In the genomic region with DNA sequence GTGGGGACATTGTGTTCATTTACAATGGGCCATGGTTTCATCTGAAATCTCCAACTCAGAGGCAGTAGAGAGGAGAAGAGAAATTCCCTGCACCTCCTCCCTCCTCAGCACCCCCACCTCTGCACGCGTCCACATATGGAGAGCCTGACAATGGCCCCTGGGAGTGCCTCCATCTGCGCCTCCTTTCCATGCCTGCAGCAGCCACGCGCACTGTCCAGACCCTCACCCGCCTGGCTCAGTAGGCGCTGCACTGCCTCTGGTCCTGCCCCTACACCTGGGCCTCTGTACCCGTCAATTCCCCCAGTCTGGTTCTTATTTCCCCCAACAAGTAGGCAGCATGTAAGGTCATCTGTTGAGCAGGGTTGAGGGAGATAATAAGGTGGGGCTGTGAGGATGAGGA, we compare ENCODE assay signal across 31 cellular contexts.
"Had no signal": no experiment of that assay in that cellular context is flagged by ENCODE, and none has a peak within 500 bp of the region (broad histone marks: within the 10 kb centered on the region; RNA-seq: fewer than 3 reads in every experiment).

No MANE protein-coding gene starts in this region.

- H3K4me3 Mint-ChIP-seq: activated B cell treated with CpG ODN at 0.5 μM for 24 hours; activated CD4-positive, alpha-beta memory T cell treated with anti-CD3 and anti-CD28 coated beads for 36 hours; activated CD4-positive, alpha-beta T cell treated with anti-CD3 and anti-CD28 coated beads, Interleukin-2, amount 10 ng/mL, durations not matched to agents 24 days and 14 days; activated CD8-positive, alpha-beta T cell treated with anti-CD3 and anti-CD28 coated beads for 36 hours; activated naive CD4-positive, alpha-beta T cell treated with anti-CD3 and anti-CD28 coated beads for 36 hours; activated naive CD8-positive, alpha-beta T cell treated with anti-CD3 and anti-CD28 coated beads for 36 hours; activated T-cell treated with anti-CD3 and anti-CD28 coated beads, Interleukin-2, amount 50 U/mL, for 4 hours; activated T-cell treated with anti-CD3 and anti-CD28 coated beads, Interleukin-2, amount 50 U/mL, for 72 hours; activated T-helper 1 cell treated with anti-CD3 and anti-CD28 coated beads, Interleukin-12 subunit alpha, Interleukin-12 subunit beta, Interleukin-2, Interleukin-4 antibody, amounts not matched to agents 30 ng/mL and 10 ng/mL and 1 ng/mL, durations not matched to agents 14 hours and 24 hours and 36 hours; activated T-helper 17 cell treated with anti-CD3 and anti-CD28 coated beads, Interleukin-2, amount 50 U/mL, for 72 hours; T-helper 1 cell treated with Interleukin-12 subunit alpha and Interleukin-12 subunit beta and Interleukin-4 antibody, amounts not matched to agents 30 μg/mL and 1 μg/mL, for 36 hours; T-helper 2 cell treated with Interferon-gamma antibody and Interleukin-4, amounts not matched to agents 5 μg/mL and 100 μg/mL, for 36 hours had no signal

- H3K4me3 ChIP-seq: adrenal gland, body of pancreas, breast epithelium had no signal

- ATAC-seq: body of pancreas had no signal

- H3K4me1 ChIP-seq: adrenal gland, breast epithelium had no signal

- H3K27ac Mint-ChIP-seq: activated B cell treated with CpG ODN at 0.5 μM for 24 hours; activated CD4-positive, alpha-beta memory T cell treated with anti-CD3 and anti-CD28 coated beads for 36 hours; activated CD4-positive, alpha-beta T cell treated with anti-CD3 and anti-CD28 coated beads, Interleukin-2, amount 10 ng/mL, durations not matched to agents 24 days and 14 days; activated CD8-positive, alpha-beta T cell treated with anti-CD3 and anti-CD28 coated beads for 36 hours; activated naive CD4-positive, alpha-beta T cell treated with anti-CD3 and anti-CD28 coated beads for 36 hours; activated naive CD4-positive, alpha-beta T cell treated with anti-CD3 and anti-CD28 coated beads, Interleukin-2, amount 50 U/mL, for 72 hours; activated naive CD8-positive, alpha-beta T cell treated with anti-CD3 and anti-CD28 coated beads for 36 hours; activated T-cell treated with anti-CD3 and anti-CD28 coated beads, Interleukin-2, amount 50 U/mL, for 72 hours; activated T-helper 1 cell treated with anti-CD3 and anti-CD28 coated beads, Interleukin-12 subunit alpha, Interleukin-12 subunit beta, Interleukin-2, Interleukin-4 antibody, amounts not matched to agents 30 ng/mL and 10 ng/mL and 1 ng/mL, durations not matched to agents 14 hours and 24 hours and 36 hours; activated T-helper 17 cell treated with anti-CD3 and anti-CD28 coated beads, Interleukin-2, amount 50 U/mL, for 72 hours; T-helper 1 cell treated with Interleukin-12 subunit alpha and Interleukin-12 subunit beta and Interleukin-4 antibody, amounts not matched to agents 30 μg/mL and 1 μg/mL, for 36 hours; T-helper 2 cell treated with Interferon-gamma antibody and Interleukin-4, amounts not matched to agents 5 μg/mL and 100 μg/mL, for 36 hours had no signal

- H3K27me3 ChIP-seq: adrenal gland, body of pancreas, brain microvascular endothelial cell, breast epithelium had no signal

- H3K27ac ChIP-seq: adrenal gland, body of pancreas, brain microvascular endothelial cell, breast epithelium, VCaP had no signal

- H3K4me1 Mint-ChIP-seq: activated T-helper 17 cell treated with anti-CD3 and anti-CD28 coated beads, Interleukin-2, amount 50 U/mL, for 72 hours had no signal

- H3K9me3 Mint-ChIP-seq: activated B cell treated with CpG ODN at 0.5 μM for 24 hours; activated CD4-positive, alpha-beta memory T cell treated with anti-CD3 and anti-CD28 coated beads for 36 hours; activated CD4-positive, alpha-beta T cell treated with anti-CD3 and anti-CD28 coated beads, Interleukin-2, amount 10 ng/mL, durations not matched to agents 24 days and 14 days; activated CD8-positive, alpha-beta T cell treated with anti-CD3 and anti-CD28 coated beads for 36 hours; activated naive CD4-positive, alpha-beta T cell treated with anti-CD3 and anti-CD28 coated beads for 36 hours; activated naive CD4-positive, alpha-beta T cell treated with anti-CD3 and anti-CD28 coated beads, Interleukin-2, amount 50 U/mL, for 72 hours; activated naive CD8-positive, alpha-beta T cell treated with anti-CD3 and anti-CD28 coated beads for 36 hours; activated T-cell treated with anti-CD3 and anti-CD28 coated beads, Interleukin-2, amount 50 U/mL, for 4 hours; activated T-cell treated with anti-CD3 and anti-CD28 coated beads, Interleukin-2, amount 50 U/mL, for 72 hours; activated T-helper 1 cell treated with anti-CD3 and anti-CD28 coated beads, Interleukin-12 subunit alpha, Interleukin-12 subunit beta, Interleukin-2, Interleukin-4 antibody, amounts not matched to agents 30 ng/mL and 10 ng/mL and 1 ng/mL, durations not matched to agents 14 hours and 24 hours and 36 hours; activated T-helper 17 cell treated with anti-CD3 and anti-CD28 coated beads, Interleukin-2, amount 50 U/mL, for 72 hours; T-helper 1 cell treated with Interleukin-12 subunit alpha and Interleukin-12 subunit beta and Interleukin-4 antibody, amounts not matched to agents 30 μg/mL and 1 μg/mL, for 36 hours; T-helper 2 cell treated with Interferon-gamma antibody and Interleukin-4, amounts not matched to agents 5 μg/mL and 100 μg/mL, for 36 hours had no signal

- DNase-seq: activated B cell treated with CpG ODN at 0.5 μM for 24 hours; activated CD4-positive, alpha-beta T cell treated with anti-CD3 and anti-CD28 coated beads for 4 hours; activated CD4-positive, alpha-beta T cell treated with anti-CD3 and anti-CD28 coated beads, Interleukin-2, amount 50 U/mL, for 1 hour; activated CD4-positive, CD25-positive, alpha-beta regulatory T cell treated with anti-CD3 and anti-CD28 coated beads, Interleukin-2, amount 50 U/mL, for 72 hours; activated CD8-positive, alpha-beta memory T cell treated with anti-CD3 and anti-CD28 coated beads, Interleukin-2, amount 50 U/mL, for 4 hours; activated effector memory CD4-positive, alpha-beta T cell treated with anti-CD3 and anti-CD28 coated beads, Interleukin-2, amount 50 U/mL, for 16 hours; activated gamma-delta T cell treated with Interleukin-2 at 50 U/mL for 16 hours; activated naive CD4-positive, alpha-beta T cell; activated T-cell treated with anti-CD3 and anti-CD28 coated beads for 4 hours; activated T-cell treated with anti-CD3 and anti-CD28 coated beads, Interleukin-2, amount 50 U/mL, for 1 hour; activated T-cell treated with anti-CD3 and anti-CD28 coated beads, Interleukin-2, amount 50 U/mL, for 4 hours; adrenal gland; amniotic stem cell; aorta; brain microvascular endothelial cell; central memory CD4-positive, alpha-beta T cell; T-helper 9 cell had no signal

- H3K9me3 ChIP-seq: adrenal gland, body of pancreas, breast epithelium had no signal
